ENCODE assay signal across 1 cellular context in genomic region chr1:15407579-15407978, GRCh38.
TF ChIP-seq lines count a peak whose summit lies in the region.

No MANE protein-coding gene starts in this region.

TF ChIP-seq in IMR-90, 13 proteins besides CTCF, POLR2A, EP300 and RAD21:
- TF ChIP-seq MXI1 (IDR thresholded peaks at IDR 0.05; ENCODE audit: borderline replicate concordance, low read depth, low read length) (no peak), SMC3 (IDR thresholded peaks at IDR 0.05; ENCODE audit: low read depth, low read length) (no peak), MAFK (IDR thresholded peaks at IDR 0.05; ENCODE audit: low read depth, low read length) (no peak), CEBPB (IDR thresholded peaks at IDR 0.05; ENCODE audit: low read depth, low read length) (no peak), RFX5 (IDR thresholded peaks at IDR 0.05; ENCODE audit: low read depth, low read length) (no peak), CHD1 (IDR thresholded peaks at IDR 0.05; ENCODE audit: low read depth, low read length) (no peak)
